ENCODE assay signal across 1 cellular context in the genomic region with DNA sequence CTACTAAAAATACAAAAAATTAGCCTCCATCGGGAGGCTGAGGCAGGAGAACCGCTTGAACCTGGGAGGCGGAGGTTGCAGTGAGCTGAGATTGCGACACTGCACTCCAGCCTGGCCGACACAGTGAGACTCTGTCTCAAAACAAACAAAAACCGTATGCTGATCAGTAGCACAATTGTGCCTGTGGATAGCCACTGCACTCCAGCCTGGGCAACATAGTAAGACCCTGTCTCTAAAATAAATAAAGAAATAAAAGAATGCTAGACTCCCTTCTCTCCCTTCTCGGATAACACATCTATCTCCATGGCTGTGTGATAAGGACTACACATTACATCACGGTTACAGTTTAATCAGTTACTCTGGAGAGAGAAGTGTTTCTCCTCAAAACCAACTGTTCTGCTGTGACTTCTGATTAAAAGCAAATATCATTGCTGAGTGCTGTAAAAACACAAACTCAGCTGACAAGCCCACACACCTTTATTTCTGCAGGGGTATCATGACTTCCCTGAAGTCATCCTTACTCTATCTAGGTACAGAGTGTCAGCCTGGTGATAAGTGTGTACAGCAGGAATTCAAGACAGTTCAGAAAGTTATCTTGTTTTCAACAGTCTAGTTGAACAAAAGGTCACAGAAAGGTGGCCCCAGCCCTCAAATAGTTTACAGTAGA.
TF ChIP-seq lines count a peak whose summit lies in the region.

No MANE protein-coding gene starts in this region.

TF ChIP-seq in H1, 55 proteins besides CTCF, POLR2A, EP300 and RAD21:
- no peak for TF ChIP-seq RNF2 (IDR thresholded peaks at IDR 0.05; ENCODE audit: borderline replicate concordance, low read depth, low read length, missing control alignments, poor library complexity, severe bottlenecking)
- no peak for TF ChIP-seq MAFK (IDR thresholded peaks at IDR 0.05; ENCODE audit: low read depth, low read length)
- TF ChIP-seq GABPA (IDR thresholded peaks at IDR 0.05; ENCODE audit: borderline replicate concordance, insufficient read depth, low read length) = no peak
- peak; percentile 53 for TF ChIP-seq CEBPB (IDR thresholded peaks at IDR 0.05; ENCODE audit: low read depth, low read length)
